Comparison of ENCODE assay signal across 22 cellular contexts in the genomic region with DNA sequence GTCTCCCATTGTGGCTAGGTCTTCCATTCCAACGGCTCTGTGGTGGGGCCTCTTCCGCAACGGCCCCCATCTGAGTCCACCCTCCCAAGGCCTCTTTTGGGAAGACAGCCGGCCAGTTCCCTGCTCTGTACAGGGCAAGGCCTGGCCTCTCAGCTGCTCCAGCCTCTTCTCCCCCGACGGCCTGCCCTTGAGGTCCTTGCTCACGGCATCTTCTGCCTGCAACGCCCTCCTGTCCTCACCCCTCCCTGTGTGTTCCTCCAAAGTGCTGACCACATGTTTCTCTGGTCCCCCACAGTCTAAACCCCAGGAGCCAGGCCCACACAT. TPM values are rescaled to one million over a fixed set of nuclear protein-coding genes. Genes with fewer than 3 reads are reported as not detected.
DNase-seq lines count a peak whose midpoint lies in the region; ATAC-seq and TF ChIP-seq lines count a peak whose summit lies in the region.
"Had no signal": no experiment of that assay in that cellular context is flagged by ENCODE, and none has a peak within 500 bp of the region (broad histone marks: within the 10 kb centered on the region; RNA-seq: fewer than 3 reads in every experiment).

No MANE protein-coding gene starts in this region.

- peaks cover 40% of the 10 kb centered on the region for H3K4me1 ChIP-seq in GM23248 (ENCODE audit: insufficient read depth)
- H3K4me1 ChIP-seq in SJSA1 (replicated peaks), result peaks cover 77% of the 10 kb centered on the region
- H3K4me1 ChIP-seq in gastroesophageal sphincter, result peaks cover 5 to 78% (median 34%) of the 10 kb centered on the region in 3 donors
- H3K4me1 ChIP-seq in sigmoid colon, result peaks cover 0 to 88% (median 69%) of the 10 kb centered on the region in 4 donors

- H3K36me3 ChIP-seq in GM23248 (ENCODE audit: low read depth) (no peaks in the 10 kb centered on the region), SJSA1 (peaks cover 76% of the 10 kb centered on the region), gastroesophageal sphincter (no peaks in the 10 kb centered on the region), sigmoid colon (no peaks in the 10 kb centered on the region)
- H3K36me3 ChIP-seq: lower lobe of right lung, SJCRH30 had no signal

- H4K20me1 ChIP-seq in GM23248 (ENCODE audit: insufficient read depth), result no peaks in the 10 kb centered on the region

- H3K27me3 ChIP-seq in GM23248 (replicated peaks; ENCODE audit: insufficient read depth) (no peaks in the 10 kb centered on the region), SJSA1 (replicated peaks) (no peaks in the 10 kb centered on the region), gastroesophageal sphincter (no peaks in the 10 kb centered on the region), sigmoid colon (no peaks in the 10 kb centered on the region)
- H3K27me3 ChIP-seq: SJCRH30 had no signal

- ATAC-seq in gastroesophageal sphincter (no peak), HG02759 (IDR thresholded peaks at IDR 0.05; ENCODE audit: unreplicated experiment) (no peak), GM21723 (IDR thresholded peaks at IDR 0.05; ENCODE audit: unreplicated experiment) (no peak)
- ATAC-seq: esophagus mucosa, lower lobe of right lung, psoas muscle, WTC11 had no signal

- intact Hi-C loops in sigmoid colon (cut with DNase I), result no loop called here

- H3K9me2 ChIP-seq in GM23248 (ENCODE audit: insufficient read depth), result no peaks in the 10 kb centered on the region

- TF ChIP-seq POLR2A in gastroesophageal sphincter (IDR thresholded peaks at IDR 0.05), result no peak
- no peak for TF ChIP-seq POLR2A in sigmoid colon (IDR thresholded peaks at IDR 0.05)

- in situ Hi-C loops in GM23248 (cut with MboI), result no loop called here

- no peak overlapping the region for H3K4me2 ChIP-seq in GM23248 (ENCODE audit: unreplicated experiment)

- WGBS in GM23248 (ENCODE audit: low coverage in 1 of 2, low lambda C conversion rate in 2 of 2, missing lambda C conversion rate in 2 of 2), 2 experiments, result 69 to 74% methylated on average over 7 to 8 of the region's 8 CpGs
- WGBS in gastroesophageal sphincter (ENCODE audit: low coverage in 1 of 2), 2 donors, result 92% methylated on average over 4 of the region's 8 CpGs; no CpG with 5 or more reads in 1 of the 2 donors
- WGBS in sigmoid colon, 2 donors, result 83 to 84% methylated on average over 8 of the region's 8 CpGs

- H3K4me3 ChIP-seq in GM23248, result no peak overlapping the region
- no peak overlapping the region for H3K4me3 ChIP-seq in SJSA1
- H3K4me3 ChIP-seq in gastroesophageal sphincter, result no peak overlapping the region
- no peak overlapping the region for H3K4me3 ChIP-seq in sigmoid colon
- H3K4me3 ChIP-seq: lower lobe of right lung, psoas muscle, SJCRH30 had no signal

- H3F3A ChIP-seq in GM23248 (ENCODE audit: insufficient read depth), result peaks cover 8% of the 10 kb centered on the region; the same call in 1 of the 2 replicates

- no peak overlapping the region for H2AFZ ChIP-seq in GM23248

- TF ChIP-seq CTCF in gastroesophageal sphincter (IDR thresholded peaks at IDR 0.05), result no peak
- no peak for TF ChIP-seq CTCF in sigmoid colon (IDR thresholded peaks at IDR 0.05)

- H3K27ac ChIP-seq in GM23248, result peak overlapping the region; percentile 92
- H3K27ac ChIP-seq in SJSA1, result peak overlapping the region; percentile 93
- H3K27ac ChIP-seq in gastroesophageal sphincter, result peak overlapping the region in 3 of 4 donors; percentile 78 to 82 (median 79)
- H3K27ac ChIP-seq in sigmoid colon, result peak overlapping the region; percentile 55 to 93 (median 84)
- H3K27ac ChIP-seq: lower lobe of right lung, psoas muscle, SJCRH30 had no signal

- H3K79me2 ChIP-seq in GM23248 (ENCODE audit: insufficient read depth), result peaks cover 52% of the 10 kb centered on the region

- H3K9ac ChIP-seq in GM23248, result peak overlapping the region; percentile 73; the same call in 1 of the 2 replicates

- H3K9me3 ChIP-seq in GM23248 (ENCODE audit: low read depth) (no peaks in the 10 kb centered on the region), SJSA1 (replicated peaks) (no peaks in the 10 kb centered on the region), gastroesophageal sphincter (no peaks in the 10 kb centered on the region), sigmoid colon (no peaks in the 10 kb centered on the region)
- H3K9me3 ChIP-seq: Caco-2, lower lobe of right lung, psoas muscle, SJCRH30 had no signal

- DNase-seq in GM23248 (no peak), SJSA1 (ENCODE audit: low read depth in 1 of 2, low spot score in 2 of 2) (peak in 1 of 2 experiments; percentile 40), sigmoid colon (no peak), NCI-H748 treated with DMSO at 0.1 percent for 48 hours (lab: John Stamatoyannopoulos, UW) (no peak)
- no peak for DNase-seq in activated effector memory CD4-positive, alpha-beta T cell treated with anti-CD3 and anti-CD28 coated beads, Interleukin-2, amount 50 U/mL, for 16 hours
- DNase-seq: activated CD8-positive, alpha-beta memory T cell treated with anti-CD3 and anti-CD28 coated beads for 24 hours; activated naive CD8-positive, alpha-beta T cell treated with anti-CD3 and anti-CD28 coated beads for 36 hours; Caco-2; KG1; lower lobe of right lung; naive B cell; NCI-H1105; NCI-H2081 treated with DMSO at 0.1 percent for 48 hours; SJCRH30; stimulated activated naive CD4-positive, alpha-beta T cell; T-helper 2 cell had no signal

- TF ChIP-seq EP300 in gastroesophageal sphincter (IDR thresholded peaks at IDR 0.05), result no peak
- TF ChIP-seq EP300 in sigmoid colon (IDR thresholded peaks at IDR 0.05), result no peak

RNA-seq across cellular contexts. Expression of a gene that starts 16.0 kb away (rescaled TPM):
- 27.3 and 35.8 TPM in 2 replicates for total RNA-seq in GM23248 (2014; rRNA removed; shearing (Covaris generic))
- polyA plus RNA-seq in GM23248 (2016; fragmentation: Nextera tagmentation; extraction: Ambion mirVana), result 3.3 and 4.0 TPM in 2 replicates
- total RNA-seq in SJSA1 (2014; rRNA removed; shearing (Covaris generic)), result 120 and 160 TPM in 2 replicates
- total RNA-seq in gastroesophageal sphincter, result 10 to 100 TPM; 20.5 to 43.6 (median 32.1) TPM
- total RNA-seq in sigmoid colon, result 10 to 100 TPM; 13.2 to 27.4 (median 17.1) TPM
- 10 to 100 TPM; 12.0 to 25.1 (median 12.7) TPM for polyA plus RNA-seq in sigmoid colon
